In genomic region chr4:7195138-7195510, GRCh38 we compare ENCODE assay signal across 14 cellular contexts. TPM values are rescaled to one million over a fixed set of nuclear protein-coding genes. Genes with fewer than 3 reads are reported as not detected.
"Had no signal": no experiment of that assay in that cellular context is flagged by ENCODE, and none has a peak within 500 bp of the region (broad histone marks: within the 10 kb centered on the region; RNA-seq: fewer than 3 reads in every experiment).

No MANE protein-coding gene starts in this region.

- H3K4me3 Mint-ChIP-seq: activated B cell treated with CpG ODN at 0.5 μM for 24 hours; activated naive CD8-positive, alpha-beta T cell treated with anti-CD3 and anti-CD28 coated beads, Interleukin-2, amount 10 ng/mL, durations not matched to agents 7 days and 5 days; activated T-cell treated with anti-CD3 and anti-CD28 coated beads, Interleukin-2, amount 50 U/mL, for 24 hours; T-helper 17 cell had no signal

- H3K9me3 Mint-ChIP-seq: activated B cell treated with CpG ODN at 0.5 μM for 24 hours; activated naive CD8-positive, alpha-beta T cell treated with anti-CD3 and anti-CD28 coated beads, Interleukin-2, amount 10 ng/mL, durations not matched to agents 7 days and 5 days; activated T-cell treated with anti-CD3 and anti-CD28 coated beads, Interleukin-2, amount 50 U/mL, for 24 hours; naive thymus-derived CD8-positive, alpha-beta T cell had no signal

- H3K9me3 ChIP-seq: ascending aorta, gastrocnemius medialis, thoracic aorta had no signal

- H3K27ac Mint-ChIP-seq: activated B cell treated with CpG ODN at 0.5 μM for 24 hours; activated naive CD8-positive, alpha-beta T cell treated with anti-CD3 and anti-CD28 coated beads, Interleukin-2, amount 10 ng/mL, durations not matched to agents 7 days and 5 days; activated T-cell treated with anti-CD3 and anti-CD28 coated beads, Interleukin-2, amount 50 U/mL, for 24 hours; naive thymus-derived CD8-positive, alpha-beta T cell; T-helper 17 cell had no signal

- ATAC-seq: gastrocnemius medialis; naive thymus-derived CD8-positive, alpha-beta T cell; stimulated activated naive CD8-positive, alpha-beta T cell treated with anti-CD3 and anti-CD28 coated beads, Interleukin-15, Interleukin-2, amounts not matched to agents 100 U/mL and 50 U/mL, for 24 hours; T-helper 17 cell had no signal

- H3K36me3 ChIP-seq: ascending aorta, cardiac muscle cell, gastrocnemius medialis, thoracic aorta had no signal

- H3K27ac ChIP-seq: ascending aorta, cardiac muscle cell, gastrocnemius medialis, thoracic aorta had no signal

- H3K36me3 Mint-ChIP-seq: activated naive CD8-positive, alpha-beta T cell treated with anti-CD3 and anti-CD28 coated beads, Interleukin-2, amount 10 ng/mL, durations not matched to agents 7 days and 5 days had no signal

- H3K4me3 ChIP-seq: ascending aorta, cardiac muscle cell, gastrocnemius medialis, thoracic aorta had no signal

- DNase-seq: activated B cell treated with CpG ODN at 0.5 μM for 24 hours; activated gamma-delta T cell; activated naive CD8-positive, alpha-beta T cell treated with anti-CD3 and anti-CD28 coated beads, Interleukin-2, amount 10 ng/mL, durations not matched to agents 7 days and 5 days; cortex of kidney; effector CD8-positive, alpha-beta T cell; gastrocnemius medialis; naive thymus-derived CD8-positive, alpha-beta T cell; T-helper 17 cell had no signal

- H3K4me1 Mint-ChIP-seq: activated naive CD8-positive, alpha-beta T cell treated with anti-CD3 and anti-CD28 coated beads, Interleukin-2, amount 10 ng/mL, durations not matched to agents 7 days and 5 days had no signal

RNA-seq across cellular contexts. Expression of gene SORCS2, which starts 2.8 kb away (rescaled TPM):
- total RNA-seq: activated B cell treated with CpG ODN at 0.5 μM for 24 hours; activated naive CD8-positive, alpha-beta T cell treated with anti-CD3 and anti-CD28 coated beads, Interleukin-2, amount 10 ng/mL, durations not matched to agents 7 days and 5 days; naive thymus-derived CD8-positive, alpha-beta T cell; pulmonary artery endothelial cell; T-helper 17 cell had no signal
- polyA plus RNA-seq: naive thymus-derived CD8-positive, alpha-beta T cell had no signal
